ENCODE assay signal across 9 cellular contexts in the genomic region with DNA sequence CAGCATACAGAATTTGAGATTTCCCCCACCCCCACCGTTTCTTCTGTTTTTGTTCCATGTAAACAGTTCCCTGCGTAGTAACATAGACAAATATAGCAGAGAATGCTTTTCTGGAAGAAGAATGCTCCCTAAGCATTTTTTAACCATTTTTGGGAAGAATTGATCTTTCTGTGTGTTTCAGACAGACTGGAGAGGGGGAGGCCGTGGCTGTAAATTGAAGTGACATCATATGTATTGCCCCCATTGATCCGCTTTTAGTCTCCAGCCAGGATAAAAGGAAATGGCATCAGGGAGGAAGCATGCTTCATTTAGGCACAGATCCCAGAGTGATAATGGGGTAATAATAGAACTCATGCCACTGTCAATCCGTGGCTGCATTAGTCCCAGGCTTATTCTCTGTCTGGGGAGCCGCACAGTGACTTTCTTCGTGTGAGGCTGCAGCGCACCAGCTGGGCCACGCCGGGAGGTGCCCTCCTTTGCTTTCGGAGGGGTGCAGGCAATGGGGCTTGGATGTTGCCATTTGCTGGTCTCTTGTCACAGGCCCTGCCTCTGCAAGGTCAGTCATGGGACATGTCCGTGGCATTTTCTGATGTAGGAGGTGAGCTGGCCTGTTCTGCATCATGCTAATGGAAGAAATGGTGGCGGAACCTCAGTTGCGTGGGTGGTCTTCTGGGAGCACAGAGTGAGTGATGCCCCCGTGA.
DNase-seq lines count a peak whose midpoint lies in the region; ATAC-seq and TF ChIP-seq lines count a peak whose summit lies in the region.
"Had no signal": no experiment of that assay in that cellular context is flagged by ENCODE, and none has a peak within 500 bp of the region (broad histone marks: within the 10 kb centered on the region; RNA-seq: fewer than 3 reads in every experiment).

No MANE protein-coding gene starts in this region.

- TF ChIP-seq CTCF in LNCaP clone FGC (IDR thresholded peaks at IDR 0.05; ENCODE audit: control insufficient read depth, extremely low read depth, insufficient read depth) (no peak), choroid plexus epithelial cell (conservative IDR thresholded peaks at IDR 0.05; ENCODE audit: low read depth, low read length) (no peak)

- peaks cover 6% of the 10 kb centered on the region for H3K36me3 Mint-ChIP-seq in stimulated activated effector memory CD8-positive, alpha-beta T cell treated with anti-CD3 and anti-CD28 coated beads, Interleukin-12 subunit alpha, Interleukin-12 subunit beta, amount 100 ng/mL, for 72 hours

- no peak for ATAC-seq in GM21423 (IDR thresholded peaks at IDR 0.05; ENCODE audit: unreplicated experiment)
- no peak for ATAC-seq in stimulated activated effector memory CD8-positive, alpha-beta T cell treated with anti-CD3 and anti-CD28 coated beads, Interleukin-12 subunit alpha, Interleukin-12 subunit beta, amount 100 ng/mL, for 72 hours

- no peaks in the 10 kb centered on the region for H3K9me3 Mint-ChIP-seq in stimulated activated effector memory CD8-positive, alpha-beta T cell treated with anti-CD3 and anti-CD28 coated beads, Interleukin-12 subunit alpha, Interleukin-12 subunit beta, amount 100 ng/mL, for 72 hours
- H3K9me3 Mint-ChIP-seq: activated T-cell treated with anti-CD3 and anti-CD28 coated beads, Interleukin-2, amount 50 U/mL, for 24 hours had no signal

- H3K4me3 ChIP-seq in LNCaP clone FGC (ENCODE audit: low read depth, low read length) (peak overlapping the region; percentile 13; the same call in 1 of the 2 replicates), choroid plexus epithelial cell (ENCODE audit: low read depth, low read length) (no peak overlapping the region)

- no peak overlapping the region for H3K4me3 Mint-ChIP-seq in stimulated activated effector memory CD8-positive, alpha-beta T cell treated with anti-CD3 and anti-CD28 coated beads, Interleukin-12 subunit alpha, Interleukin-12 subunit beta, amount 100 ng/mL, for 72 hours
- H3K4me3 Mint-ChIP-seq: activated T-cell treated with anti-CD3 and anti-CD28 coated beads, Interleukin-2, amount 50 U/mL, for 24 hours had no signal

- H3K27me3 ChIP-seq in layer of hippocampus (ENCODE audit: control insufficient read depth, insufficient read depth, low read length): no peaks in the 10 kb centered on the region

- H3K27ac ChIP-seq in layer of hippocampus (ENCODE audit: low read depth, low read length): peak overlapping the region; percentile 76
- peak overlapping the region; percentile 84 for H3K27ac ChIP-seq in substantia nigra (ENCODE audit: low read depth, low read length, poor library complexity, severe bottlenecking)

- no peak for DNase-seq in LNCaP clone FGC (ENCODE audit: low read depth)
- peak; percentile 72 for DNase-seq in choroid plexus epithelial cell (ENCODE audit: low read depth)
- DNase-seq in substantia nigra (lab: John Stamatoyannopoulos, UW): peak in 4 of 49 donors; percentile 31 to 39 (median 32)
- DNase-seq in NAMALWA (ENCODE audit: low spot score): no peak
- no peak for DNase-seq in stimulated activated effector memory CD8-positive, alpha-beta T cell treated with anti-CD3 and anti-CD28 coated beads, Interleukin-12 subunit alpha, Interleukin-12 subunit beta, amount 100 ng/mL, for 72 hours (ENCODE audit: low spot score in 2 of 2)
- no peak for DNase-seq in activated CD4-positive, alpha-beta T cell treated with anti-CD3 and anti-CD28 coated beads for 4 hours
- DNase-seq: activated T-cell treated with anti-CD3 and anti-CD28 coated beads, Interleukin-2, amount 50 U/mL, for 24 hours had no signal

- H3K27ac Mint-ChIP-seq in stimulated activated effector memory CD8-positive, alpha-beta T cell treated with anti-CD3 and anti-CD28 coated beads, Interleukin-12 subunit alpha, Interleukin-12 subunit beta, amount 100 ng/mL, for 72 hours: no peak overlapping the region
- H3K27ac Mint-ChIP-seq: activated T-cell treated with anti-CD3 and anti-CD28 coated beads, Interleukin-2, amount 50 U/mL, for 24 hours had no signal

- no peaks in the 10 kb centered on the region for H3K4me1 Mint-ChIP-seq in stimulated activated effector memory CD8-positive, alpha-beta T cell treated with anti-CD3 and anti-CD28 coated beads, Interleukin-12 subunit alpha, Interleukin-12 subunit beta, amount 100 ng/mL, for 72 hours
